In the genomic region with DNA sequence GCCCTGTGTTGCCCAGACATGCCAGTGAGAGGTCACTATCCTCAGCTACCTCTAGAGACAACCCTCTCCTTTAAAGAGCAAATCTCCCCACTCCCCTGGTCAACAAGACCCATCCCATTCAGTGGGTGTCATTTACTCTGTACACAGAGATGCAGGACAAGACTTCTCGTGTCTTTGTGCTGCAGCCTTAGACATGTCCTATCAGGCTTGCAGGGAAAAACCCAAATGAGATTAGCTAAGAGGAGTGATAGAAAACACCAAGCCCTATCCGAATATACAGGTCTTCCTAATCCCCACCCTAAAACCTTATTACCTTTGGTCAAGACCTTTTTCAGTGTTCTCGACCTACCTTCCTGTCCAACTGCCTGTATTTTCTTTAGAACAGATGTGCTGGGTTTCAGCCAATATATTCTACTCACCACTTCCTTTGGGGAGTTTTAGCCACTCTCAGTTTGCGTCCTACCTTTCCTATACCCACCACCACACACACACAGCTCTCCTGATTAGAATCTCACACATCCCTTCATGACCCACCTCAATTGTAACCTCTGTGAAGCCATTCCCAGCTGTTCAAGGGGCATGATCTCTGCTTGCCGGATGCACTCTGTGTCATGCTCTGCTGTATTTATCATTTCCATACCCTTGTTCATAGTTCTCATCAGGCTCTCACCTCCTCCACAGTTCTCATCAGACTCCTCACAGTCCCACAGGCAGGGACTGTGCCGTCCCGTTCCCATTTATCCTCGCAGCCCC, we compare ENCODE assay signal across 9 cellular contexts. TPM values are rescaled to one million over a fixed set of nuclear protein-coding genes. Genes with fewer than 3 reads are reported as not detected.
A peak's percentile ranks its signal among the peaks of the same experiment; 100 is the strongest.
DNase-seq lines count a peak whose midpoint lies in the region; ATAC-seq, FAIRE-seq and TF ChIP-seq lines count a peak whose summit lies in the region.
"Had no signal": no experiment of that assay in that cellular context is flagged by ENCODE, and none has a peak within 500 bp of the region (broad histone marks: within the 10 kb centered on the region; RNA-seq: fewer than 3 reads in every experiment).

No MANE protein-coding gene starts in this region.

- H3K9me3 Mint-ChIP-seq in CD8-positive, alpha-beta memory T cell = no peaks in the 10 kb centered on the region
- H3K9me3 Mint-ChIP-seq: activated naive CD4-positive, alpha-beta T cell treated with anti-CD3 and anti-CD28 coated beads, Interleukin-2, amount 50 U/mL, for 24 hours had no signal

- TF ChIP-seq CTCF in esophagus squamous epithelium (IDR thresholded peaks at IDR 0.05) = no peak

- intact Hi-C loops in esophagus squamous epithelium (cut with DNase I) = no loop called here

- peaks cover 33% of the 10 kb centered on the region for H3K4me1 ChIP-seq in CD8-positive, alpha-beta memory T cell (ENCODE audit: insufficient read depth, low read length)
- peaks cover 0 to 48% (median 28%) of the 10 kb centered on the region in 3 donors for H3K4me1 ChIP-seq in esophagus squamous epithelium

- peaks cover 0 to 4% of the 10 kb centered on the region in 2 donors for H3K27me3 Mint-ChIP-seq in CD8-positive, alpha-beta memory T cell
- H3K27me3 Mint-ChIP-seq: activated naive CD4-positive, alpha-beta T cell treated with anti-CD3 and anti-CD28 coated beads, Interleukin-2, amount 50 U/mL, for 24 hours had no signal

- ATAC-seq in GM19438 (IDR thresholded peaks at IDR 0.05; ENCODE audit: low read depth, unreplicated experiment) (peak; percentile 68), HG03378 (IDR thresholded peaks at IDR 0.05; ENCODE audit: unreplicated experiment) (peak; percentile 78)

- DNase-seq in CD8-positive, alpha-beta memory T cell = peak in 1 of 5 donors; percentile 6
- peak; percentile 77 to 91 for DNase-seq in dermis microvascular lymphatic vessel endothelial cell (ENCODE audit: low read depth in 2 of 2)
- no peak for DNase-seq in HuH-7 (ENCODE audit: low spot score)
- DNase-seq in iPS-NIHi7 (ENCODE audit: extremely low spot score) = no peak
- DNase-seq in esophagus squamous epithelium (lab: John Stamatoyannopoulos, UW) = no peak
- no peak for DNase-seq in HTR-8/SVneo (ENCODE audit: insufficient read length, low spot score)

- no peak overlapping the region for H3K4me3 ChIP-seq in CD8-positive, alpha-beta memory T cell (ENCODE audit: low read length)
- H3K4me3 ChIP-seq in esophagus squamous epithelium = no peak overlapping the region

- no peaks in the 10 kb centered on the region for H3K27me3 ChIP-seq in CD8-positive, alpha-beta memory T cell (ENCODE audit: insufficient read depth, low read length, poor library complexity, severe bottlenecking)
- H3K27me3 ChIP-seq in esophagus squamous epithelium = no peaks in the 10 kb centered on the region

- H3K4me1 Mint-ChIP-seq in CD8-positive, alpha-beta memory T cell = peaks cover 43 to 60% (median 51%) of the 10 kb centered on the region in 3 donors

- no peak for TF ChIP-seq POLR2A in esophagus squamous epithelium (IDR thresholded peaks at IDR 0.05)

- H3K4me3 Mint-ChIP-seq in CD8-positive, alpha-beta memory T cell = peak overlapping the region in 6 of 7 donors; percentile 1 to 57 (median 14)
- H3K4me3 Mint-ChIP-seq: activated naive CD4-positive, alpha-beta T cell treated with anti-CD3 and anti-CD28 coated beads, Interleukin-2, amount 50 U/mL, for 24 hours had no signal

- no peaks in the 10 kb centered on the region for H3K36me3 ChIP-seq in CD8-positive, alpha-beta memory T cell (ENCODE audit: insufficient read depth, low read length)
- peaks cover 0 to 23% (median 0%) of the 10 kb centered on the region in 3 donors for H3K36me3 ChIP-seq in esophagus squamous epithelium

- no peaks in the 10 kb centered on the region for H3K9me3 ChIP-seq in CD8-positive, alpha-beta memory T cell (ENCODE audit: low read length)
- H3K9me3 ChIP-seq in esophagus squamous epithelium = no peaks in the 10 kb centered on the region

- CTCF ChIA-PET in CD8-positive, alpha-beta memory T cell (lab: Charles Lee) = interaction anchor here (0.5 to 1.4 kb wide), 2 partner anchors 16 to 138 kb away, joined by 3 read pairs; no protein-coding TSS in a partner anchor

- peaks cover 0 to 17% (median 6%) of the 10 kb centered on the region in 3 donors for H3K36me3 Mint-ChIP-seq in CD8-positive, alpha-beta memory T cell

- H3K27ac Mint-ChIP-seq in CD8-positive, alpha-beta memory T cell = peak overlapping the region in 5 of 8 donors; percentile 2 to 26 (median 10)

- H3K27ac ChIP-seq in CD8-positive, alpha-beta memory T cell (ENCODE audit: low read depth, low read length) = no peak overlapping the region
- peak overlapping the region in 1 of 4 donors; percentile 17 for H3K27ac ChIP-seq in esophagus squamous epithelium

- 45 to 51% methylated on average over 5 to 8 of the region's 8 CpGs for whole genome bisulfite sequencing in esophagus squamous epithelium, 2 donors

- no peak for FAIRE-seq in HTR-8/SVneo (lab: Jason Lieb, UNC)

- POLR2A ChIA-PET in CD8-positive, alpha-beta memory T cell (lab: Charles Lee) = no interaction called here

RNA-seq across cellular contexts. Expression of gene TRAM2, which starts 39.7 kb away (rescaled TPM):
- total RNA-seq in CD8-positive, alpha-beta memory T cell = 1 to 10 TPM; 3.7 to 4.1 TPM
- 5.0 TPM for polyA plus RNA-seq in CD8-positive, alpha-beta memory T cell
- 12.6 and 13.5 TPM in 2 replicates for total RNA-seq in dermis microvascular lymphatic vessel endothelial cell
- total RNA-seq in esophagus squamous epithelium = 1 to 10 TPM; 2.3 to 8.6 (median 5.3) TPM

Comparison
In these comparisons a context has a peak if more than half of its experiments do, and no peak if none do; other contexts are left out.
1. DNase-seq: peak in dermis microvascular lymphatic vessel endothelial cell (2 of 2); none in HuH-7 (single experiment), iPS-NIHi7 (single experiment), esophagus squamous epithelium (single experiment) and HTR-8/SVneo (single experiment).